8 cellular contexts compared by ENCODE assay signal in the genomic region with DNA sequence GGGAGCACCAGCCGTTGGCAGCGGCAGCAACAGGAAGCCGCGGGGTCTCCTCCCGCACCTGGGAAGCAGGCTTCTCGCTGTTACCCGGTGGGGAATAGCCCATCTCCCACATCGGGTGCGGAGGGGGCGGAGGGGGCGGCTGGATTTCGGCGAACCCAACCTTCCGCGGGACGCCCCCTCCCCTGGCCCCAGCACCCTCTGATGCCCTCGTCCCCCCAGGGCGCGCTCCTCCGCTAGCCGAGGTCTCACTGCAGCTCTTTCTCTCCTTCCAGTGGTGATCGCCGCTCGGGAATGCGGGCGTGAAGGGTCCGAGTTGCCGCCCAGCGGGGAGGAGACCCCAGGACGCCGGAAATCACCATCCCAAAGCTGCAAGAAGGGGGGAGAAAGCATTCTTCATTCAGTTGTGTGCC. TPM values are rescaled to one million over a fixed set of nuclear protein-coding genes. Genes with fewer than 3 reads are reported as not detected.
DNase-seq lines count a peak whose midpoint lies in the region; ATAC-seq and TF ChIP-seq lines count a peak whose summit lies in the region.

No MANE protein-coding gene starts in this region.

- POLR2A ChIA-PET in T-cell (lab: Charles Lee), result interaction anchor here (0.6 to 0.9 kb wide), 2 partner anchors 60 to 244 kb away, joined by 3 read pairs; no protein-coding TSS in a partner anchor

- in situ Hi-C loops in ACHN (cut with HindIII; ENCODE audit: low pct_ligation_motif_present, low pct_unique_long_range_greater_than_20kb, low sequenced_read_pairs), result no loop called here

- H3K27ac ChIP-seq in neutrophil, result no peak overlapping the region

- H3K36me3 ChIP-seq in neutrophil, result no peaks in the 10 kb centered on the region

- H3K27me3 ChIP-seq in neutrophil, result peaks cover 99% of the 10 kb centered on the region

- peaks cover 13 to 21% (median 15%) of the 10 kb centered on the region in 3 donors for H3K4me1 Mint-ChIP-seq in T-cell

- peaks cover 32 to 43% of the 10 kb centered on the region in 2 experiments for H3K4me1 ChIP-seq in neutrophil (ENCODE audit: control insufficient read depth in 1 of 2, insufficient read depth in 1 of 2, low read depth in 1 of 2, low read length in 1 of 2)

- DNase-seq in ACHN (peak; percentile 24), T-cell (peak in 3 of 34 experiments; percentile 4 to 6 (median 5)), fibroblast of pulmonary artery (ENCODE audit: low read depth) (no peak), COLO829 (ENCODE audit: low spot score) (no peak), D341Med (ENCODE audit: low spot score) (no peak)

- H3K27ac Mint-ChIP-seq in T-cell, result peak overlapping the region in 1 of 2 donors; percentile 89

- CTCF ChIA-PET in T-cell (lab: Charles Lee), result interaction anchor here (0.6 to 5.7 kb wide), 7 partner anchors 76 to 646 kb away, joined by 3 to 64 read pairs (median 4); no protein-coding TSS in a partner anchor

- H3K9me3 ChIP-seq in neutrophil, result peaks cover 4% of the 10 kb centered on the region

- peaks cover 5 to 9% of the 10 kb centered on the region in 2 donors for H3K27me3 Mint-ChIP-seq in T-cell

- ATAC-seq in GM19397 (IDR thresholded peaks at IDR 0.05; ENCODE audit: unreplicated experiment) (peak; percentile 2), T-cell (replicated peaks in 1 of 4) (peak in 1 of 4 experiments; percentile 2), HG02938 (IDR thresholded peaks at IDR 0.05; ENCODE audit: unreplicated experiment) (no peak)

- H3K9me3 Mint-ChIP-seq in T-cell, result peaks cover 0 to 5% (median 4%) of the 10 kb centered on the region in 3 donors

- TF ChIP-seq CTCF in fibroblast of pulmonary artery (IDR thresholded peaks at IDR 0.05; ENCODE audit: low read length, missing control alignments) (no peak), neutrophil (IDR thresholded peaks at IDR 0.05) (no peak)

- H3K36me3 Mint-ChIP-seq in T-cell, result peaks cover 4% of the 10 kb centered on the region

- H3K4me3 ChIP-seq in fibroblast of pulmonary artery (replicated peaks; ENCODE audit: low read depth, low read length) (peak overlapping the region; percentile 78), neutrophil (ENCODE audit: low read depth in 1 of 2, low read length in 1 of 2) (peak overlapping the region; percentile 53 to 71)

- H3K4me3 Mint-ChIP-seq in T-cell, result peak overlapping the region; percentile 90 to 97 (median 91)

RNA-seq across cellular contexts. Expression of gene SAMD4A, which starts 0.3 kb away (rescaled TPM):
- total RNA-seq in T-cell, result 1 to 10 TPM; 1.2 to 3.9 (median 1.3) TPM

RNA-seq across cellular contexts. Expression of gene CGRRF1, which starts 57.5 kb away (rescaled TPM):
- total RNA-seq in T-cell, result 10 to 100 TPM; 14.2 to 28.0 (median 14.9) TPM
